ENCODE assay signal across 9 cellular contexts in the genomic region with DNA sequence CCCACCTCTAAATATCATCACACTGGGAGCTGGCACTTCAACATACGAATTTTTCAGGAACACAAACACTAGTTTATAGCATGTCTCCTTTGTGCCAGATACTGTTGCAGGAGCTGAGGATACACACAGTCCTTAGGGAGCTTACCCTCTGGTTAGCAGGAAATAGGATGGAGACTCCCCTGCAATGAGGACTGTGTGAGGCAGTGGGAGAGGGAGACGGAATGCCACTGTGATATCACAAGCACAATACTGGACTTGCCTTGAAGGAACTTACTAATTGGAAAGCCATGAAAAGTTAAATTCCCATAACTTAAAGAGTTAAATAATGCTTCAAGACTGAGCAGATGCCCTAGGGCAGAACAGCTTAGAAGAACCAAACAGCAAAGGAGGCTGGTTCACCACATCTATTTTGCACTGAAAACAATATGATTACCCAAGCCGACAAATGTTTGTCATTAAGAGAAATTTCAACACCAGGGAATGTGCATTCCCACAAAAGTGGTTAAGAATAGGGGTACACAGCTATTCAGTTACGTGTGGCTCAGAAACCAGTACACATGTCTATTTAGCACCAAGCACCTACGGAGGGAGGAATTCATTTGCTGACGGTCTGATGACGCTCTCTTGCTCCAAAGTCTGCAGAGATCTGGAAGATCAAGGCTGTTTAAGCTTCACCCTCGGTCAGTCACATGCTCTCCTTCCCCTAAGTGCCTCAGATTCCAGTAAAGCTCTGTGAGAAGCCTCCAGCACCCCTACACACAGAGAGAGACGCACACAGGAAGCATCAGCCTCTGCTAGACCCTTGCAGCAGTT. TPM values are rescaled to one million over a fixed set of nuclear protein-coding genes. Genes with fewer than 3 reads are reported as not detected.
DNase-seq lines count a peak whose midpoint lies in the region; FAIRE-seq and TF ChIP-seq lines count a peak whose summit lies in the region.
"Had no signal": no experiment of that assay in that cellular context is flagged by ENCODE, and none has a peak within 500 bp of the region (broad histone marks: within the 10 kb centered on the region; RNA-seq: fewer than 3 reads in every experiment).

No MANE protein-coding gene starts in this region.

- H3K79me2 ChIP-seq in ACC112 (ENCODE audit: control insufficient read depth, insufficient read depth, low read length, unreplicated experiment) = peaks cover 91% of the 10 kb centered on the region

- H3K4me3 ChIP-seq in ACC112 (ENCODE audit: low read depth, low read length) (peak overlapping the region; percentile 26), colonic mucosa (no peak overlapping the region)

- H3K4me1 ChIP-seq in ACC112 (ENCODE audit: control insufficient read depth, insufficient read depth, low read length, unreplicated experiment) (peaks cover 69% of the 10 kb centered on the region), colonic mucosa (peaks cover 7% of the 10 kb centered on the region)

- intact Hi-C loops in colonic mucosa (cut with DNase I) = no loop called here

- TF ChIP-seq CTCF in colonic mucosa (IDR thresholded peaks at IDR 0.05) = no peak

- FAIRE-seq in GM12892 (lab: Jason Lieb, UNC) = no peak

- H3K27me3 ChIP-seq in ACC112 (ENCODE audit: insufficient read depth, low read length) = no peaks in the 10 kb centered on the region
- H3K27me3 ChIP-seq in colonic mucosa = no peaks in the 10 kb centered on the region

- peak; percentile 41 to 55 for DNase-seq in Kasumi-1 (lab: John Stamatoyannopoulos, UW)
- peak; percentile 76 for DNase-seq in colonic mucosa
- DNase-seq in mucosa of gallbladder (ENCODE audit: low spot score) = peak; percentile 71
- no peak for DNase-seq in GM12892 (ENCODE audit: insufficient read length)
- DNase-seq in HT-29 (ENCODE audit: low spot score) = no peak
- no peak for DNase-seq in NCI-H1417 (lab: John Stamatoyannopoulos, UW)
- DNase-seq in HuH-7 (ENCODE audit: low spot score) = no peak

- no peaks in the 10 kb centered on the region for H3K9me3 ChIP-seq in colonic mucosa

- TF ChIP-seq POLR2A in GM12892 (IDR thresholded peaks at IDR 0.05; ENCODE audit: low read depth, low read length) = no peak

- peak overlapping the region in 1 of 2 donors; percentile 53 for H3K9ac ChIP-seq in colonic mucosa (ENCODE audit: low read depth in 2 of 2, low read length in 2 of 2)

- H2AFZ ChIP-seq in ACC112 (ENCODE audit: low read length, unreplicated experiment) = no peak overlapping the region

- no peaks in the 10 kb centered on the region for H3K36me3 ChIP-seq in ACC112 (ENCODE audit: insufficient read depth, low read length)
- no peaks in the 10 kb centered on the region for H3K36me3 ChIP-seq in colonic mucosa

- H3K27ac ChIP-seq in ACC112 (ENCODE audit: low read depth, low read length) (peak overlapping the region; percentile 49), colonic mucosa (peak overlapping the region; percentile 58)

RNA-seq across cellular contexts. Expression of a gene that starts 5.2 kb away (rescaled TPM):
- 10 to 100 TPM; 35.9 to 49.1 TPM for total RNA-seq in colonic mucosa
- 75.5 TPM for total RNA-seq in mucosa of gallbladder
- 17.2 TPM for polyA plus RNA-seq in GM12892 (2012; ENCODE audit: missing spikeins)
- 20.4 and 25.1 TPM in 2 replicates for total RNA-seq in HT-29 (2014; rRNA removed; shearing (Covaris generic))

RNA-seq across cellular contexts. Expression of a gene that starts 20.1 kb away (rescaled TPM):
- total RNA-seq in colonic mucosa (1 to 10 TPM in 1 of 2 donors, under 1 TPM in 1; 0.58 to 1.6 TPM), mucosa of gallbladder (2.3 TPM)
- polyA plus RNA-seq in GM12892 (2012; ENCODE audit: missing spikeins) = not detected
- 0.05 TPM in 1 of 2 replicates, not detected in the other for total RNA-seq in HT-29 (2014; rRNA removed; shearing (Covaris generic))
- total RNA-seq: endothelial cell of umbilical vein had no signal
- polyA plus RNA-seq: endothelial cell of umbilical vein had no signal

RNA-seq across cellular contexts. Expression of a gene that starts 59.0 kb away (rescaled TPM):
- total RNA-seq in colonic mucosa (10 to 100 TPM in 1 of 2 donors, 1 to 10 TPM in 1; 6.8 to 14.6 TPM), mucosa of gallbladder (4.0 TPM)
- polyA plus RNA-seq in GM12892 (2012; ENCODE audit: missing spikeins) = 2.7 TPM
- 0.44 and 0.74 TPM in 2 replicates for total RNA-seq in HT-29 (2014; rRNA removed; shearing (Covaris generic))

Comparison
In these comparisons a context has a peak if more than half of its experiments do, and no peak if none do; other contexts are left out.
1. DNase-seq: peak in Kasumi-1 (2 of 2), colonic mucosa (single experiment) and mucosa of gallbladder (single experiment); none in GM12892 (single experiment), HT-29 (single experiment), NCI-H1417 (0 of 3) and HuH-7 (single experiment).